In the genomic region with DNA sequence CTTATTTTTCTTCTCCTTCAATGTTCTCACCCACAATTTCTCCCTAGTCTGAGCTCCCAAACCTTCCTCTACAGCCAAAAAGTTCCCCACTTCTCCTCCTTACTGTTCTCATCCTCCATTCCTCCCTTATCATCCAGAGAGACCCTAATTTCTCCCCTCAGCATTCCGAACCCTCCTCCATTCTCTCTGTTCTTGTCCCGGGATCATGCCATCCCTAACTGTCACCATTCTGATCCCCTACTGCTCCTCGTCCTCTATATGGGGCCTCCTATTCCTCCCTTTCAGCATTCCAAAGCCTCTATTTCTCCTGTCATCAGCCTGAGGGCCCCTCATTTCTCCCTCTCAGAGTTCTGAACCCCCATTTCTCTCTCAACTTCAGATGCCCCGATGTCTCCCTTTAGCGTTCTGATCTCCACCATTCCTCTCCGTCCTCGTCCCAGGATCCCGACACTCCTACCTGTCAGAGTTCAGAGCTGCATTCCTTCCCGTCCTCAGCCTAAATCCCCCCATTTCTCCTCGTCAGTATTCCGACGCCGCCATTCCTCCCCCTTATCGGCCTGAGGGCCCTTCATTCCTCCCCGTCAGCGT, we compare ENCODE assay signal across 8 cellular contexts. TPM values are rescaled to one million over a fixed set of nuclear protein-coding genes. Genes with fewer than 3 reads are reported as not detected.
DNase-seq lines count a peak whose midpoint lies in the region; ATAC-seq and TF ChIP-seq lines count a peak whose summit lies in the region.

No MANE protein-coding gene starts in this region.

- H3K27ac ChIP-seq in right lobe of liver (peak overlapping the region; percentile 84 to 91 (median 89)), thyroid gland (peak overlapping the region; percentile 92 to 94 (median 94))

- H3K36me3 Mint-ChIP-seq in activated T-cell treated with anti-CD3 and anti-CD28 coated beads, Interleukin-2, amount 50 U/mL, for 24 hours (ENCODE audit: low read depth): peaks cover 87% of the 10 kb centered on the region

- under 1% methylated on average over 16 of the region's 16 CpGs for WGBS in right lobe of liver (ENCODE audit: insufficient coverage, low coverage, low lambda C conversion rate, missing lambda C conversion rate)
- 2% methylated on average over 16 of the region's 16 CpGs for WGBS in thyroid gland, 2 donors

- ATAC-seq in right lobe of liver (no peak), GM21529 (IDR thresholded peaks at IDR 0.05; ENCODE audit: unreplicated experiment) (no peak), HG03097 (IDR thresholded peaks at IDR 0.05; ENCODE audit: low FRiP score, unreplicated experiment) (no peak)

- H3K27me3 Mint-ChIP-seq in activated T-cell treated with anti-CD3 and anti-CD28 coated beads, Interleukin-2, amount 50 U/mL, for 24 hours: no peaks in the 10 kb centered on the region

- peak overlapping the region; percentile 98 for H3K4me3 Mint-ChIP-seq in activated T-cell treated with anti-CD3 and anti-CD28 coated beads, Interleukin-2, amount 50 U/mL, for 24 hours

- TF ChIP-seq CTCF in astrocyte of the cerebellum (IDR thresholded peaks at IDR 0.05; ENCODE audit: low read depth, low read length, missing control alignments) (no peak), right lobe of liver (IDR thresholded peaks at IDR 0.05) (no peak), thyroid gland (IDR thresholded peaks at IDR 0.05) (no peak)

- H3K9me3 Mint-ChIP-seq in activated T-cell treated with anti-CD3 and anti-CD28 coated beads, Interleukin-2, amount 50 U/mL, for 24 hours: no peaks in the 10 kb centered on the region

- H3K4me1 ChIP-seq in right lobe of liver (peaks cover 0 to 23% (median 6%) of the 10 kb centered on the region in 4 donors), thyroid gland (peaks cover 17% of the 10 kb centered on the region in 2 donors)

- H3K4me1 Mint-ChIP-seq in activated T-cell treated with anti-CD3 and anti-CD28 coated beads, Interleukin-2, amount 50 U/mL, for 24 hours (ENCODE audit: low read depth): peaks cover 47% of the 10 kb centered on the region

- DNase-seq in activated T-cell treated with anti-CD3 and anti-CD28 coated beads, Interleukin-2, amount 50 U/mL, for 24 hours: no peak
- no peak for DNase-seq in activated T-cell treated with anti-CD3 and anti-CD28 coated beads, Interleukin-2, amount 50 U/mL, for 1 hour
- no peak for DNase-seq in astrocyte of the cerebellum (ENCODE audit: low read depth)
- no peak for DNase-seq in right lobe of liver
- no peak for DNase-seq in thyroid gland
- no peak for DNase-seq in NCI-H146 treated with DMSO at 0.1 percent for 48 hours (lab: John Stamatoyannopoulos, UW; ENCODE audit: unreplicated experiment)

- H3K27me3 ChIP-seq in right lobe of liver: no peaks in the 10 kb centered on the region
- no peaks in the 10 kb centered on the region for H3K27me3 ChIP-seq in thyroid gland

- H3K27ac Mint-ChIP-seq in activated T-cell treated with anti-CD3 and anti-CD28 coated beads, Interleukin-2, amount 50 U/mL, for 24 hours: peak overlapping the region; percentile 98

- H3K36me3 ChIP-seq in right lobe of liver (peaks cover 0 to 36% (median 11%) of the 10 kb centered on the region in 4 donors), thyroid gland (peaks cover 23 to 26% of the 10 kb centered on the region in 2 donors)

- no peaks in the 10 kb centered on the region for H3K9me3 ChIP-seq in right lobe of liver
- H3K9me3 ChIP-seq in thyroid gland: no peaks in the 10 kb centered on the region

- intact Hi-C loops in right lobe of liver (cut with DNase I) (loop anchor here in 1 of 2 donors (10.0 kb wide), 1 partner anchor 74 kb away; no protein-coding TSS in a partner anchor), thyroid gland (cut with DNase I) (loop anchor here (10.0 kb wide), 1 partner anchor 74 kb away; no protein-coding TSS in a partner anchor)

- H3K4me3 ChIP-seq in astrocyte of the cerebellum (ENCODE audit: low read depth, low read length) (peak overlapping the region; percentile 81), right lobe of liver (peak overlapping the region; percentile 72 to 86 (median 86)), thyroid gland (replicated peaks in 1 of 3) (peak overlapping the region; percentile 62 to 85 (median 65))

- no peak for TF ChIP-seq POLR2A in right lobe of liver (IDR thresholded peaks at IDR 0.05)
- no peak for TF ChIP-seq POLR2A in thyroid gland (IDR thresholded peaks at IDR 0.05)

- in situ Hi-C loops in astrocyte of the cerebellum (cut with HindIII; ENCODE audit: low sequenced_read_pairs): no loop called here

RNA-seq across cellular contexts. Expression of gene MBD1, which starts 0.5 kb away (rescaled TPM):
- total RNA-seq in right lobe of liver (10 to 100 TPM; 29.7 to 32.4 (median 30.7) TPM), thyroid gland (10 to 100 TPM; 62.6 to 98.8 (median 90.6) TPM)

RNA-seq across cellular contexts. Expression of gene CXXC1, which starts 6.7 kb away (rescaled TPM):
- 10 to 100 TPM; 16.4 to 34.9 (median 26.1) TPM for total RNA-seq in right lobe of liver
- 100 to 1,000 TPM in 1 of 4 donors, 10 to 100 TPM in 3; 39.7 to 125 (median 62.7) TPM for total RNA-seq in thyroid gland

RNA-seq across cellular contexts. Expression of gene CFAP53, which starts 14.5 kb away (rescaled TPM):
- total RNA-seq in right lobe of liver: under 1 TPM in 3 of 6 experiments, not detected in 3; 0.13 to 0.17 (median 0.14) TPM
- 1 to 10 TPM in 3 of 4 donors, not detected in 1; 1.2 to 2.7 (median 1.5) TPM for total RNA-seq in thyroid gland
